22 cellular contexts compared by ENCODE assay signal in the genomic region with DNA sequence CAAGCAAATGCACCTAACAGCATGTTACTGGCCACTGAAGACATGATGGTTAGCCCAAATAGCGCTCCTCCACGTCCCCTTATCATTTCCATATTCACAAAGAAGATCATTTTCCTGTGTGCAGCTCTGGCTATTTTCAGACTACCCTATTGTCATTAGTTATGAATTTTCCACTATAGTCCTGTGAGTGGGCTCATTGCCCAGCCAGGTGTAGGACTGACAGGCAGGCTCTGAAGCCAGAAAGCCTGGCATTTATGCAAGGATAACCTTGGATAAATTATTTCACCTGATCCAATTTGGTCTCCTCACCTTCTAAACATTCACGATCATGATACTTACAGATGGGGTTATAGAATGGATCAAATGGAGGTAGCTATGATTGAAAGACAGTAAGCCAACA.
A peak's percentile ranks its signal among the peaks of the same experiment; 100 is the strongest.
DNase-seq lines count a peak whose midpoint lies in the region; ATAC-seq and TF ChIP-seq lines count a peak whose summit lies in the region.
"Had no signal": no experiment of that assay in that cellular context is flagged by ENCODE, and none has a peak within 500 bp of the region (broad histone marks: within the 10 kb centered on the region; RNA-seq: fewer than 3 reads in every experiment).

No MANE protein-coding gene starts in this region.

- no peaks in the 10 kb centered on the region for H3K9me3 Mint-ChIP-seq in mesothelial cell of epicardium
- H3K9me3 Mint-ChIP-seq: CD4-positive, alpha-beta T cell had no signal

- H3K4me1 Mint-ChIP-seq in mesothelial cell of epicardium = peaks cover 38% of the 10 kb centered on the region
- H3K4me1 Mint-ChIP-seq: CD14-positive monocyte; CD8-positive, alpha-beta memory T cell had no signal

- H3K27me3 Mint-ChIP-seq in mesothelial cell of epicardium (ENCODE audit: low read depth) = no peaks in the 10 kb centered on the region
- H3K27me3 Mint-ChIP-seq: CD4-positive, alpha-beta T cell had no signal

- H3K4me3 Mint-ChIP-seq in mesothelial cell of epicardium = no peak overlapping the region
- H3K4me3 Mint-ChIP-seq: CD14-positive monocyte; CD4-positive, alpha-beta T cell; CD8-positive, alpha-beta memory T cell; GM23338; H9 had no signal

- DNase-seq in substantia nigra (lab: John Stamatoyannopoulos, UW) (no peak), foreskin melanocyte (no peak), EL (no peak), mesothelial cell of epicardium (ENCODE audit: low spot score in 2 of 2, unreplicated experiment in 2 of 2) (no peak)
- DNase-seq: 8988T; ACHN; AML-193; BE2C; CD4-positive, alpha-beta T cell; CD8-positive, alpha-beta memory T cell; DMS 273 treated with DMSO at 0.1 percent for 48 hours; GF-D8; H9 had no signal

- H3K27me3 ChIP-seq in layer of hippocampus (ENCODE audit: control insufficient read depth, insufficient read depth, low read length) = no peaks in the 10 kb centered on the region
- H3K27me3 ChIP-seq: BE2C; BLaER1 treated with 17β-estradiol and CSF1 and Interleukin-3, amounts not matched to agents 10 nM and 100 nM had no signal

- peak overlapping the region; percentile 31 for H3K27ac ChIP-seq in angular gyrus (ENCODE audit: low read depth, low read length)
- peak overlapping the region; percentile 19 for H3K27ac ChIP-seq in cingulate gyrus (ENCODE audit: low read depth, low read length)
- H3K27ac ChIP-seq in layer of hippocampus (ENCODE audit: low read depth, low read length) = peak overlapping the region; percentile 59
- H3K27ac ChIP-seq in substantia nigra (ENCODE audit: low read depth, low read length, poor library complexity, severe bottlenecking) = peak overlapping the region; percentile 70
- H3K27ac ChIP-seq: A549; BLaER1 treated with 17β-estradiol and CSF1 and Interleukin-3, amounts not matched to agents 10 nM and 100 nM had no signal

- no peak for ATAC-seq in HG02588 (IDR thresholded peaks at IDR 0.05; ENCODE audit: unreplicated experiment)
- ATAC-seq: A549, GM23338, HCT116 had no signal

- no peaks in the 10 kb centered on the region for H3K36me3 Mint-ChIP-seq in mesothelial cell of epicardium
- H3K36me3 Mint-ChIP-seq: CD14-positive monocyte; CD8-positive, alpha-beta memory T cell had no signal

- no peak for TF ChIP-seq CTCF in mesothelial cell of epicardium (IDR thresholded peaks at IDR 0.05; ENCODE audit: unreplicated experiment)

- H3K27ac Mint-ChIP-seq in mesothelial cell of epicardium = no peak overlapping the region
- H3K27ac Mint-ChIP-seq: CD14-positive monocyte; CD4-positive, alpha-beta T cell; GM23338; H9 had no signal

Comparison
In these comparisons a context has a peak if more than half of its experiments do, and no peak if none do; other contexts are left out.
1. H3K27ac ChIP-seq: peak in every context shown above with its lines; median percentile 70 in substantia nigra; 59 in layer of hippocampus; 31 in angular gyrus; 19 in cingulate gyrus.